19 cellular contexts compared by ENCODE assay signal in the genomic region with DNA sequence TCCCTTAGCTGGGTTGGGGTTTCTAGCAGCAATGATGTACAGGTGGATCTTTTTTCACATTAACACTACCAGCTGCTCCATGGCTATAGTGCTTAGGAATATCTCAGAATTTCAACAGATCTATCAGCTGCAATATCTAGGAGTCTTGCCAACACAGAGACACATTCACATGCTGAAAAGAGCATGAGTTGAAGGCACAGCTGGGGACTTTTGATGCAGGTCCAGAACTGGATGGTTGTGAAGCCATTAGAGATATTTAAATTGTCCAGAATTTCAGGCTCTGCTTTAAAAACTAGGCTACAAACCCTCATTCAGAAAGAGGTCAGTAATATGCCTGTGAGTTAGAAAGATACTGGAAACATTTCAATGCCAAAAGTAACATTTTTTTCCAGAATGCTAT.
A peak's percentile ranks its signal among the peaks of the same experiment; 100 is the strongest.
DNase-seq lines count a peak whose midpoint lies in the region; ATAC-seq and TF ChIP-seq lines count a peak whose summit lies in the region.
"Had no signal": no experiment of that assay in that cellular context is flagged by ENCODE, and none has a peak within 500 bp of the region (broad histone marks: within the 10 kb centered on the region; RNA-seq: fewer than 3 reads in every experiment).

No MANE protein-coding gene starts in this region.

- in situ Hi-C loops in astrocyte of the cerebellum (cut with HindIII; ENCODE audit: low sequenced_read_pairs), result no loop called here

- peak overlapping the region; percentile 83 for H3K27ac Mint-ChIP-seq in HFFc6
- H3K27ac Mint-ChIP-seq: endodermal cell had no signal

- H3K27ac ChIP-seq in testis, result no peak overlapping the region
- H3K27ac ChIP-seq: BLaER1 treated with 17β-estradiol and CSF1 and Interleukin-3, amounts not matched to agents 10 nM and 100 nM; heart right ventricle; PC-9; stomach had no signal

- TF ChIP-seq CTCF in AG09309 (IDR thresholded peaks at IDR 0.05; ENCODE audit: control insufficient read depth, insufficient read depth, low read depth, low read length, missing control alignments) (no peak), HFFc6 (IDR thresholded peaks at IDR 0.05) (no peak), astrocyte of the cerebellum (IDR thresholded peaks at IDR 0.05; ENCODE audit: low read depth, low read length, missing control alignments) (no peak), testis (IDR thresholded peaks at IDR 0.05) (no peak)

- H3K9me3 ChIP-seq in testis, result no peaks in the 10 kb centered on the region
- H3K9me3 ChIP-seq: stomach had no signal

- peaks cover 2% of the 10 kb centered on the region for H3K27me3 Mint-ChIP-seq in HFFc6 (ENCODE audit: insufficient read depth)
- H3K27me3 Mint-ChIP-seq: T-cell had no signal

- no peak for TF ChIP-seq POLR2A in testis (IDR thresholded peaks at IDR 0.05)

- intact Hi-C loops in testis (cut with DNase I; ENCODE audit: low total_unique reads), result no loop called here

- no peaks in the 10 kb centered on the region for H3K36me3 ChIP-seq in testis (ENCODE audit: low read depth, missing control alignments)

- peak overlapping the region; percentile 9; the same call in 1 of the 2 replicates for H3K4me3 Mint-ChIP-seq in HFFc6
- H3K4me3 Mint-ChIP-seq: activated naive CD4-positive, alpha-beta T cell treated with anti-CD3 and anti-CD28 coated beads for 36 hours; endodermal cell; T-cell had no signal

- H3K27me3 ChIP-seq in testis, result no peaks in the 10 kb centered on the region
- H3K27me3 ChIP-seq: BLaER1 treated with 17β-estradiol and CSF1 and Interleukin-3, amounts not matched to agents 10 nM and 100 nM; heart right ventricle; stomach had no signal

- DNase-seq in AG09309 (ENCODE audit: low read depth) (peak; percentile 39), HFFc6 (no peak), astrocyte of the cerebellum (ENCODE audit: low read depth) (peak; percentile 85), lung microvascular endothelial cell (ENCODE audit: low read depth in 2 of 2) (peak; percentile 51 to 53), SHP77 (lab: John Stamatoyannopoulos, UW) (no peak), testis (no peak)
- DNase-seq: DMS79 treated with DMSO at 0.1 percent for 48 hours, endodermal cell, NCI-H510A treated with DMSO at 0.1 percent for 48 hours, occipital lobe, PC-9, stomach, T-cell had no signal

- H3K4me1 Mint-ChIP-seq in HFFc6 (ENCODE audit: low read depth), result peaks cover 71% of the 10 kb centered on the region
- H3K4me1 Mint-ChIP-seq: endodermal cell, T-cell had no signal

- H3K4me1 ChIP-seq in testis, result peaks cover 4% of the 10 kb centered on the region
- H3K4me1 ChIP-seq: BLaER1 treated with 17β-estradiol and CSF1 and Interleukin-3, amounts not matched to agents 10 nM and 100 nM; stomach had no signal

- peaks cover 86% of the 10 kb centered on the region for H3K36me3 Mint-ChIP-seq in HFFc6 (ENCODE audit: low read depth)

- peaks cover 12% of the 10 kb centered on the region; the same call in 1 of the 2 replicates for H3K9me3 Mint-ChIP-seq in HFFc6
- H3K9me3 Mint-ChIP-seq: endodermal cell had no signal

- H3K4me3 ChIP-seq in AG09309 (ENCODE audit: control insufficient read depth, low read depth, low read length), result no peak overlapping the region
- H3K4me3 ChIP-seq in astrocyte of the cerebellum (ENCODE audit: low read depth, low read length), result no peak overlapping the region
- no peak overlapping the region for H3K4me3 ChIP-seq in testis
- H3K4me3 ChIP-seq: BLaER1 treated with 17β-estradiol and CSF1 and Interleukin-3, amounts not matched to agents 10 nM and 100 nM; GM12878; heart right ventricle; PC-9; stomach had no signal

- ATAC-seq in GM18907 (IDR thresholded peaks at IDR 0.05; ENCODE audit: unreplicated experiment), result no peak
- ATAC-seq in GM21717 (IDR thresholded peaks at IDR 0.05; ENCODE audit: unreplicated experiment), result no peak
- ATAC-seq: GM12878, T-cell had no signal

Comparison
In these comparisons a context has a peak if more than half of its experiments do, and no peak if none do; other contexts are left out.
1. DNase-seq: peak in AG09309 (single experiment), astrocyte of the cerebellum (single experiment) and lung microvascular endothelial cell (2 of 2); none in HFFc6 (single experiment), SHP77 (0 of 2) and testis (single experiment).